18 cellular contexts compared by ENCODE assay signal in the genomic region with DNA sequence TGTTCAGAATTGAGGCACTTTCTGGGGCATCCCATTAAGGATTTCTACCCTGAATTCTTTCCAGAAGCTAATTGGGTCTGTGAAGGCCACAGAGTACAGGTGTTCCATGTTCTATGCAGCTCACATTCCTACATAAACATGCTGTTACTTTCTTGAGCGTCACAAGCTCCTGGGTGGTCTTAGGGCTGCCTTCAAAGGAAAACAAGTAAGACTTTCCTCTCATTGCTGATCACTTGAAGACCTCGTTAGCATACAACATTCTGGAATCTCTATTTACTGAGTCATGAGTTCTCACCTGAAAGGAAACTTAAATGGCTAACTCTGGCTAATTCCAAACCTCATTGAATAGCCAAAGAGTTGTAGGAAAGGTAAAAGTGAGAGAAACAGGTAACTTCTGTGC.
DNase-seq lines count a peak whose midpoint lies in the region; ATAC-seq and TF ChIP-seq lines count a peak whose summit lies in the region.
"Had no signal": no experiment of that assay in that cellular context is flagged by ENCODE, and none has a peak within 500 bp of the region (broad histone marks: within the 10 kb centered on the region; RNA-seq: fewer than 3 reads in every experiment).

No MANE protein-coding gene starts in this region.

- no peak overlapping the region for H3K18ac ChIP-seq in H9 (ENCODE audit: insufficient read length, low read depth, low read length)

- H3K4me2 ChIP-seq in H9 (ENCODE audit: insufficient read depth, insufficient read length, low read length) = no peak overlapping the region
- no peak overlapping the region for H3K4me2 ChIP-seq in neural progenitor cell
- H3K4me2 ChIP-seq: BLaER1 treated with 17β-estradiol and CSF1 and Interleukin-3, amounts not matched to agents 10 nM and 100 nM had no signal

- H4K8ac ChIP-seq in H9 (replicated peaks; ENCODE audit: insufficient read length, low read depth, low read length) = no peak overlapping the region

- H2BK12ac ChIP-seq in H9 (ENCODE audit: insufficient read length, low read depth, low read length) = no peak overlapping the region

- no peaks in the 10 kb centered on the region for H3K79me1 ChIP-seq in H9 (ENCODE audit: insufficient read depth, low read depth, low read length, poor library complexity, severe bottlenecking)

- H3K4me3 Mint-ChIP-seq in H9 = no peak overlapping the region; a peak in 1 of 5 replicates
- no peak overlapping the region for H3K4me3 Mint-ChIP-seq in neural progenitor cell
- H3K4me3 Mint-ChIP-seq: CD4-positive, alpha-beta T cell had no signal

- DNase-seq in H9 (peak; percentile 80), SJSA1 (ENCODE audit: low read depth in 1 of 2, low spot score in 2 of 2) (peak; percentile 90 to 93), iPS DF 4.7 (ENCODE audit: extremely low read depth, low spot score) (peak; percentile 94), renal cortical epithelial cell (ENCODE audit: low read depth) (peak; percentile 17), neural progenitor cell (ENCODE audit: low spot score) (no peak), OCI-M2 (lab: John Stamatoyannopoulos, UW; ENCODE audit: unreplicated experiment) (no peak)
- DNase-seq: AML-193; CD4-positive, alpha-beta T cell; GOT3; KBM-7; NCI-H1417 treated with DMSO at 0.1 percent for 48 hours; NCI-H1694 treated with DMSO at 0.1 percent for 48 hours; NCI-H2081; NCI-H2227 treated with DMSO at 0.1 percent for 48 hours; NCI-H526 treated with DMSO at 0.1 percent for 48 hours; PC-3 had no signal

- no peak overlapping the region for H2AK5ac ChIP-seq in H9 (ENCODE audit: insufficient read length, low read length)

- WGBS in H9 (ENCODE audit: extremely low coverage, insufficient read length, low lambda C conversion rate) = no CpG with 5 or more reads among the region's 2 CpGs

- no peak overlapping the region for H3K56ac ChIP-seq in H9 (ENCODE audit: insufficient read length, low read depth, low read length)

- H2AFZ ChIP-seq in H9 (ENCODE audit: low read length) (no peak overlapping the region), neural progenitor cell (replicated peaks) (no peak overlapping the region)

- H3K9me3 ChIP-seq in H9 (ENCODE audit: control insufficient read depth, low read depth, low read length) = no peaks in the 10 kb centered on the region
- H3K9me3 ChIP-seq in SJSA1 (replicated peaks) = no peaks in the 10 kb centered on the region; the same call in 1 of the 2 replicates
- no peaks in the 10 kb centered on the region for H3K9me3 ChIP-seq in neural progenitor cell (ENCODE audit: low read depth)
- H3K9me3 ChIP-seq: BLaER1 treated with 17β-estradiol and CSF1 and Interleukin-3, amounts not matched to agents 10 nM and 100 nM had no signal

- H3K4me1 Mint-ChIP-seq in H9 = peaks cover 34 to 40% of the 10 kb centered on the region in 2 experiments
- H3K4me1 Mint-ChIP-seq in neural progenitor cell = peaks cover 7% of the 10 kb centered on the region

- no peak overlapping the region for H3K9ac ChIP-seq in H9 (ENCODE audit: extremely low read depth, insufficient read length, low read length)
- no peak overlapping the region for H3K9ac ChIP-seq in neural progenitor cell
- H3K9ac ChIP-seq: BLaER1 treated with 17β-estradiol and CSF1 and Interleukin-3, amounts not matched to agents 10 nM and 100 nM had no signal

- no peaks in the 10 kb centered on the region for H3K27me3 ChIP-seq in H9 (ENCODE audit: insufficient read depth, low read length)
- H3K27me3 ChIP-seq in SJSA1 (replicated peaks) = no peaks in the 10 kb centered on the region
- no peaks in the 10 kb centered on the region for H3K27me3 ChIP-seq in neural progenitor cell
- H3K27me3 ChIP-seq: BLaER1 treated with 17β-estradiol and CSF1 and Interleukin-3, amounts not matched to agents 10 nM and 100 nM had no signal

- no peak overlapping the region for H3K4me3 ChIP-seq in SJSA1
- H3K4me3 ChIP-seq in neural progenitor cell = no peak overlapping the region
- H3K4me3 ChIP-seq: BLaER1 treated with 17β-estradiol and CSF1 and Interleukin-3, amounts not matched to agents 10 nM and 100 nM had no signal

- H2BK20ac ChIP-seq in H9 (ENCODE audit: low read depth, low read length, poor library complexity, severe bottlenecking) = no peak overlapping the region

- H3K79me2 ChIP-seq in H9 (ENCODE audit: insufficient read depth, low read length) (no peaks in the 10 kb centered on the region), neural progenitor cell (ENCODE audit: low read depth) (no peaks in the 10 kb centered on the region)

- no peak for ATAC-seq in GM21367 (IDR thresholded peaks at IDR 0.05; ENCODE audit: unreplicated experiment)
- ATAC-seq: PC-3 had no signal

- TF ChIP-seq CTCF in H9 (conservative IDR thresholded peaks at IDR 0.05) (no peak), neural progenitor cell (IDR thresholded peaks at IDR 0.05) (no peak)

- no peak overlapping the region for H3K14ac ChIP-seq in H9 (ENCODE audit: insufficient read depth, low read length)

- no peak overlapping the region for H2BK15ac ChIP-seq in H9 (ENCODE audit: low read depth, low read length)

- no peak overlapping the region for H4K91ac ChIP-seq in H9 (ENCODE audit: insufficient read length, low read depth, low read length)

- no peaks in the 10 kb centered on the region for H3K23me2 ChIP-seq in H9 (ENCODE audit: insufficient read length, low read depth, low read length, poor library complexity, severe bottlenecking)

- H3K27me3 Mint-ChIP-seq in H9 (ENCODE audit: low read depth) (no peaks in the 10 kb centered on the region; the same call in none of the 2 replicates), neural progenitor cell (ENCODE audit: insufficient read depth, low read depth) (peaks cover 3% of the 10 kb centered on the region)
- H3K27me3 Mint-ChIP-seq: CD4-positive, alpha-beta T cell had no signal

- H3F3A ChIP-seq in neural progenitor cell (ENCODE audit: low read depth) = no peaks in the 10 kb centered on the region

- peaks cover 0 to 2% (median 0%) of the 10 kb centered on the region in 3 experiments; a peak in 3 of 7 replicates for H3K36me3 Mint-ChIP-seq in H9 (ENCODE audit: insufficient read depth in 1 of 3, low read depth in 3 of 3)
- no peaks in the 10 kb centered on the region for H3K36me3 Mint-ChIP-seq in neural progenitor cell

- H3K36me3 ChIP-seq in SJSA1 = no peaks in the 10 kb centered on the region
- no peaks in the 10 kb centered on the region for H3K36me3 ChIP-seq in neural progenitor cell
- H3K36me3 ChIP-seq: BLaER1 treated with 17β-estradiol and CSF1 and Interleukin-3, amounts not matched to agents 10 nM and 100 nM had no signal

- H2BK5ac ChIP-seq in H9 (ENCODE audit: insufficient read length, low read length) = no peak overlapping the region

- H3K4ac ChIP-seq in H9 (ENCODE audit: low read depth, low read length) = no peak overlapping the region

- no peaks in the 10 kb centered on the region for H3K9me3 Mint-ChIP-seq in H9
- H3K9me3 Mint-ChIP-seq in neural progenitor cell = peaks cover 2% of the 10 kb centered on the region
- H3K9me3 Mint-ChIP-seq: CD4-positive, alpha-beta T cell had no signal

- no peak overlapping the region for H3T11ph ChIP-seq in H9 (ENCODE audit: low read length)

- H4K20me1 ChIP-seq in H9 (ENCODE audit: control insufficient read depth, insufficient read depth, insufficient read length) (no peaks in the 10 kb centered on the region), neural progenitor cell (ENCODE audit: low read depth) (no peaks in the 10 kb centered on the region)
- H4K20me1 ChIP-seq: BLaER1 treated with 17β-estradiol and CSF1 and Interleukin-3, amounts not matched to agents 10 nM and 100 nM had no signal

- H3K27ac Mint-ChIP-seq in H9 (peak overlapping the region; percentile 21 to 98 (median 79); a peak in 5 of 7 replicates), neural progenitor cell (no peak overlapping the region)
- H3K27ac Mint-ChIP-seq: CD4-positive, alpha-beta T cell had no signal

- peak overlapping the region; percentile 64 for H3K27ac ChIP-seq in H9 (ENCODE audit: insufficient read length, low read depth, low read length)
- no peak overlapping the region for H3K27ac ChIP-seq in SJSA1
- H3K27ac ChIP-seq in neural progenitor cell = no peak overlapping the region
- H3K27ac ChIP-seq: BLaER1 treated with 17β-estradiol and CSF1 and Interleukin-3, amounts not matched to agents 10 nM and 100 nM had no signal

- no peak overlapping the region for H3K23ac ChIP-seq in H9 (ENCODE audit: insufficient read length, low read depth, low read length)

- H2BK120ac ChIP-seq in H9 (ENCODE audit: low read depth, low read length, poor library complexity, severe bottlenecking) = no peak overlapping the region

- H3K4me1 ChIP-seq in H9 (ENCODE audit: insufficient read depth, low read length) (peaks cover 4% of the 10 kb centered on the region), SJSA1 (replicated peaks) (peaks cover 24% of the 10 kb centered on the region), neural progenitor cell (no peaks in the 10 kb centered on the region)
- H3K4me1 ChIP-seq: BLaER1 treated with 17β-estradiol and CSF1 and Interleukin-3, amounts not matched to agents 10 nM and 100 nM had no signal

- H4K5ac ChIP-seq in H9 (ENCODE audit: insufficient read length, low read depth, low read length) = no peak overlapping the region

Comparison
In these comparisons a context has a peak if more than half of its experiments do, and no peak if none do; other contexts are left out.
1. DNase-seq: peak in H9 (single experiment), SJSA1 (2 of 2), iPS DF 4.7 (single experiment) and renal cortical epithelial cell (single experiment); none in neural progenitor cell (single experiment) and OCI-M2 (single experiment).